Comparison of ENCODE assay signal across 33 cellular contexts in genomic region chr12:95134085-95134484, GRCh38.
DNase-seq lines count a peak whose midpoint lies in the region; ATAC-seq and TF ChIP-seq lines count a peak whose summit lies in the region.
"Had no signal": no experiment of that assay in that cellular context is flagged by ENCODE, and none has a peak within 500 bp of the region (broad histone marks: within the 10 kb centered on the region; RNA-seq: fewer than 3 reads in every experiment).

No MANE protein-coding gene starts in this region.

- peak overlapping the region; percentile 68 for H3K4ac ChIP-seq in mesendoderm (ENCODE audit: low read depth, low read length)
- H3K4ac ChIP-seq in trophoblast cell (ENCODE audit: low read depth, low read length), result no peak overlapping the region

- no peak overlapping the region for H2AFZ ChIP-seq in trophoblast cell (ENCODE audit: insufficient read depth, low read length, poor library complexity)

- peak overlapping the region; percentile 1 for H2BK5ac ChIP-seq in mesendoderm (ENCODE audit: low read length)
- H2BK5ac ChIP-seq in trophoblast cell (ENCODE audit: low read depth, low read length, poor library complexity), result no peak overlapping the region

- peak in 3 of 4 donors; percentile 37 to 53 (median 46) for ATAC-seq in heart left ventricle
- ATAC-seq in Right ventricle myocardium inferior, result no peak
- peak; percentile 60 for ATAC-seq in left ventricle myocardium superior
- no peak for ATAC-seq in HG03135 (IDR thresholded peaks at IDR 0.05; ENCODE audit: unreplicated experiment)
- ATAC-seq: A549; CD8-positive, alpha-beta T cell had no signal

- H2BK15ac ChIP-seq in mesendoderm (replicated peaks; ENCODE audit: low read depth), result peak overlapping the region; percentile 58

- H3K27me3 ChIP-seq in heart left ventricle (no peaks in the 10 kb centered on the region), left ventricle myocardium inferior (ENCODE audit: low read depth) (no peaks in the 10 kb centered on the region), mesendoderm (ENCODE audit: insufficient read depth, low read length, poor library complexity) (no peaks in the 10 kb centered on the region), trophoblast cell (ENCODE audit: insufficient read depth, low read length) (no peaks in the 10 kb centered on the region)
- H3K27me3 ChIP-seq: BE2C; BLaER1; BLaER1 treated with 17β-estradiol and CSF1 and Interleukin-3, amounts not matched to agents 10 nM and 100 nM had no signal

- H2BK120ac ChIP-seq in mesendoderm (ENCODE audit: low read depth, low read length) (no peak overlapping the region), trophoblast cell (ENCODE audit: insufficient read depth, low read length, poor library complexity) (no peak overlapping the region)

- no peaks in the 10 kb centered on the region for H3K9me3 ChIP-seq in heart left ventricle
- no peaks in the 10 kb centered on the region for H3K9me3 ChIP-seq in left ventricle myocardium inferior (replicated peaks)
- H3K9me3 ChIP-seq in trophoblast cell (ENCODE audit: insufficient read depth, low read depth, low read length), result no peaks in the 10 kb centered on the region
- H3K9me3 ChIP-seq: A549; BE2C; BLaER1; BLaER1 treated with 17β-estradiol and CSF1 and Interleukin-3, amounts not matched to agents 10 nM and 100 nM; Caco-2 had no signal

- H3K23ac ChIP-seq in mesendoderm (ENCODE audit: low read length) (no peak overlapping the region), trophoblast cell (ENCODE audit: low read length) (no peak overlapping the region)

- DNase-seq in heart left ventricle (no peak), Right ventricle myocardium inferior (ENCODE audit: missing footprints) (no peak), left ventricle myocardium superior (no peak), left ventricle myocardium inferior (no peak), mesendoderm (no peak), trophoblast cell (no peak), NCI-H2196 treated with DMSO at 0.1 percent for 48 hours (lab: John Stamatoyannopoulos, UW; ENCODE audit: unreplicated experiment) (no peak)
- DNase-seq: 8988T; ACHN; AML-193; BE2C; C1 segment of cervical spinal cord; Caco-2; Calu3; CD4-positive, alpha-beta memory T cell; CD4-positive, alpha-beta T cell; CD4-positive, CD25-positive, alpha-beta regulatory T cell; CD8-positive, alpha-beta memory T cell; CD8-positive, alpha-beta T cell; COR-L47; DMS 273 treated with DMSO at 0.1 percent for 48 hours; DMS153; DMS53; DMS79; DMS79 treated with DMSO at 0.1 percent for 48 hours; DND-41; EL had no signal

- no peak overlapping the region for H4K12ac ChIP-seq in trophoblast cell (ENCODE audit: low read depth, low read length)

- TF ChIP-seq CTCF in heart left ventricle (IDR thresholded peaks at IDR 0.05) (no peak), left ventricle myocardium inferior (IDR thresholded peaks at IDR 0.05; ENCODE audit: borderline replicate concordance) (no peak)

- H3K4me1 ChIP-seq in heart left ventricle, result peaks cover 0 to 22% (median 0%) of the 10 kb centered on the region in 12 donors
- H3K4me1 ChIP-seq in left ventricle myocardium inferior, result peaks cover 26% of the 10 kb centered on the region
- peaks cover 1% of the 10 kb centered on the region for H3K4me1 ChIP-seq in mesendoderm (ENCODE audit: control insufficient read depth, low read depth, low read length)
- peaks cover 3 to 4% of the 10 kb centered on the region in 2 experiments for H3K4me1 ChIP-seq in trophoblast cell (ENCODE audit: control insufficient read depth in 1 of 2, insufficient read depth in 2 of 2, low read length in 2 of 2)
- H3K4me1 ChIP-seq: BE2C, BLaER1 had no signal

- H3K56ac ChIP-seq in mesendoderm (ENCODE audit: low read length), result peak overlapping the region; percentile 62

- no peak overlapping the region for H4K91ac ChIP-seq in trophoblast cell (ENCODE audit: low read depth, low read length)

- H3K14ac ChIP-seq in trophoblast cell (ENCODE audit: low read length), result no peak overlapping the region

- H3K4me3 ChIP-seq in heart left ventricle (no peak overlapping the region), left ventricle myocardium inferior (no peak overlapping the region), mesendoderm (ENCODE audit: low read length) (no peak overlapping the region), trophoblast cell (ENCODE audit: low read depth, low read length) (no peak overlapping the region)
- H3K4me3 ChIP-seq: A549; BLaER1; BLaER1 treated with 17β-estradiol and CSF1 and Interleukin-3, amounts not matched to agents 10 nM and 100 nM had no signal

- H4K8ac ChIP-seq in mesendoderm (ENCODE audit: low read depth, low read length), result no peak overlapping the region
- no peak overlapping the region for H4K8ac ChIP-seq in trophoblast cell (ENCODE audit: low read depth, low read length)

- no peaks in the 10 kb centered on the region for H3K79me1 ChIP-seq in mesendoderm (ENCODE audit: low read length)
- H3K79me1 ChIP-seq in trophoblast cell (ENCODE audit: low read length), result no peaks in the 10 kb centered on the region

- H3K27ac ChIP-seq in heart left ventricle (no peak overlapping the region), left ventricle myocardium inferior (replicated peaks) (no peak overlapping the region), mesendoderm (ENCODE audit: low read depth, low read length) (peak overlapping the region; percentile 50), trophoblast cell (ENCODE audit: low read depth, low read length) (peak overlapping the region; percentile 37)
- H3K27ac ChIP-seq: 22Rv1; A549; BLaER1; BLaER1 treated with 17β-estradiol and CSF1 and Interleukin-3, amounts not matched to agents 10 nM and 100 nM; C4-2B had no signal

- no peak overlapping the region for H2AK5ac ChIP-seq in mesendoderm (ENCODE audit: low read length)
- H2AK5ac ChIP-seq in trophoblast cell (ENCODE audit: low read length), result no peak overlapping the region

- H3K79me2 ChIP-seq in mesendoderm (ENCODE audit: control insufficient read depth, insufficient read depth, low read length) (no peaks in the 10 kb centered on the region), trophoblast cell (ENCODE audit: control insufficient read depth, insufficient read depth, low read length, poor library complexity) (no peaks in the 10 kb centered on the region)

- WGBS in heart left ventricle, 4 donors, result 75 to 85% (median 76%) methylated on average over 6 of the region's 6 CpGs
- no CpG with 5 or more reads among the region's 6 CpGs for WGBS in mesendoderm (ENCODE audit: extremely low coverage, insufficient coverage, low lambda C conversion rate)
- WGBS in trophoblast cell (ENCODE audit: extremely low coverage, insufficient coverage, insufficient read length), result no CpG with 5 or more reads among the region's 6 CpGs

- H3K4me2 ChIP-seq in mesendoderm (ENCODE audit: low read length) (no peak overlapping the region), trophoblast cell (ENCODE audit: low read length) (no peak overlapping the region)
- H3K4me2 ChIP-seq: A549, BLaER1 had no signal

- H4K5ac ChIP-seq in mesendoderm (ENCODE audit: low read length), result no peak overlapping the region

- no peak overlapping the region for H2BK12ac ChIP-seq in trophoblast cell (ENCODE audit: low read length)

- H3K9ac ChIP-seq in mesendoderm (ENCODE audit: low read length) (no peak overlapping the region), trophoblast cell (ENCODE audit: low read length) (no peak overlapping the region)
- H3K9ac ChIP-seq: BLaER1; BLaER1 treated with 17β-estradiol and CSF1 and Interleukin-3, amounts not matched to agents 10 nM and 100 nM had no signal

- H3K18ac ChIP-seq in mesendoderm (ENCODE audit: low read length) (peak overlapping the region; percentile 88), trophoblast cell (ENCODE audit: low read length) (no peak overlapping the region)

- intact Hi-C loops in heart left ventricle (cut with DNase I), result loop anchor here in 1 of 10 donors (10.0 kb wide), 1 partner anchor 71 kb away; no protein-coding TSS in a partner anchor
- intact Hi-C loops in Right ventricle myocardium inferior (cut with DNase I), result no loop called here
- intact Hi-C loops in left ventricle myocardium superior (cut with micrococcal nuclease), result no loop called here
- intact Hi-C loops in left ventricle myocardium inferior (cut with micrococcal nuclease), result no loop called here

- H3K36me3 ChIP-seq in heart left ventricle (peaks cover 0 to 46% (median 13%) of the 10 kb centered on the region in 9 donors), left ventricle myocardium inferior (peaks cover 16% of the 10 kb centered on the region), mesendoderm (ENCODE audit: control insufficient read depth, insufficient read depth, low read length) (peaks cover 2% of the 10 kb centered on the region), trophoblast cell (ENCODE audit: control insufficient read depth in 1 of 2, insufficient read depth in 2 of 2, low read length in 2 of 2) (peaks cover 15 to 16% of the 10 kb centered on the region in 2 experiments)
- H3K36me3 ChIP-seq: BE2C had no signal

- no peak for TF ChIP-seq POLR2A in heart left ventricle (IDR thresholded peaks at IDR 0.05)

Comparison
In these comparisons a context has a peak if more than half of its experiments do, and no peak if none do; other contexts are left out.
1. ATAC-seq: peak in heart left ventricle (3 of 4) and left ventricle myocardium superior (single experiment); none in Right ventricle myocardium inferior (single experiment) and HG03135 (single experiment).
2. H3K27ac ChIP-seq: peak in mesendoderm (single experiment) and trophoblast cell (single experiment); none in heart left ventricle (0 of 12) and left ventricle myocardium inferior (single experiment).